In genomic region chr5:168362097-168362885, GRCh38 we compare ENCODE assay signal across 1 cellular context.
TF ChIP-seq lines count a peak whose summit lies in the region.

No MANE protein-coding gene starts in this region.

TF ChIP-seq in HepG2, 621 proteins besides CTCF, POLR2A, EP300 and RAD21 (continued from another document and continues in another):
- TF ChIP-seq, protein P1, sequence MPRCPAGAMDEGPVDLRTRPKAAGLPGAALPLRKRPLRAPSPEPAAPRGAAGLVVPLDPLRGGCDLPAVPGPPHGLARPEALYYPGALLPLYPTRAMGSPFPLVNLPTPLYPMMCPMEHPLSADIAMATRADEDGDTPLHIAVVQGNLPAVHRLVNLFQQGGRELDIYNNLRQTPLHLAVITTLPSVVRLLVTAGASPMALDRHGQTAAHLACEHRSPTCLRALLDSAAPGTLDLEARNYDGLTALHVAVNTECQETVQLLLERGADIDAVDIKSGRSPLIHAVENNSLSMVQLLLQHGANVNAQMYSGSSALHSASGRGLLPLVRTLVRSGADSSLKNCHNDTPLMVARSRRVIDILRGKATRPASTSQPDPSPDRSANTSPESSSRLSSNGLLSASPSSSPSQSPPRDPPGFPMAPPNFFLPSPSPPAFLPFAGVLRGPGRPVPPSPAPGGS (CRISPR knock-in tag; IDR thresholded peaks at IDR 0.05), result no peak
- TF ChIP-seq ZKSCAN5 (CRISPR knock-in tag; IDR thresholded peaks at IDR 0.05) (no peak), SATB2 (CRISPR knock-in tag; IDR thresholded peaks at IDR 0.05) (no peak), ZNF292 (CRISPR knock-in tag; IDR thresholded peaks at IDR 0.05; ENCODE audit: borderline replicate concordance, low read depth) (peak; percentile 79), HNRNPLL (IDR thresholded peaks at IDR 0.05; ENCODE audit: low read depth, low read length, poor library complexity, severe bottlenecking) (no peak), RNF2 (conservative IDR thresholded peaks at IDR 0.05; ENCODE audit: low read depth) (no peak), ZNF660 (CRISPR knock-in tag; IDR thresholded peaks at IDR 0.05; ENCODE audit: borderline replicate concordance, low read depth) (no peak), DMTF1 (CRISPR knock-in tag; IDR thresholded peaks at IDR 0.05) (no peak), ZNF816 (CRISPR knock-in tag; IDR thresholded peaks at IDR 0.05; ENCODE audit: borderline replicate concordance) (no peak), RFXAP (CRISPR knock-in tag; IDR thresholded peaks at IDR 0.05; ENCODE audit: borderline replicate concordance) (peak; percentile 58; the same call in 1 of the 2 replicates), ZNF3 (CRISPR knock-in tag; IDR thresholded peaks at IDR 0.05) (peak; percentile 96), ZFP62 (CRISPR knock-in tag; IDR thresholded peaks at IDR 0.05) (no peak), ZSCAN20 (CRISPR knock-in tag; IDR thresholded peaks at IDR 0.05; ENCODE audit: borderline replicate concordance) (peak; percentile 99), ZNF687 (CRISPR knock-in tag; IDR thresholded peaks at IDR 0.05) (no peak), ARID2 (CRISPR knock-in tag; IDR thresholded peaks at IDR 0.05; ENCODE audit: borderline replicate concordance) (0 out of 2 replicates have a peak, but pooled peaks have one; percentile 39), ZNF329 (CRISPR knock-in tag; IDR thresholded peaks at IDR 0.05; ENCODE audit: low read depth) (no peak), ZNF552 (CRISPR knock-in tag; IDR thresholded peaks at IDR 0.05; ENCODE audit: borderline replicate concordance) (no peak), GATAD2A (CRISPR knock-in tag; IDR thresholded peaks at IDR 0.05) (peak; percentile 90; the same call in 1 of the 2 replicates), ZNF629 (CRISPR knock-in tag; conservative IDR thresholded peaks at IDR 0.05) (peak; percentile 65), PBX3 (CRISPR knock-in tag; IDR thresholded peaks at IDR 0.05; ENCODE audit: borderline replicate concordance) (no peak), ZNF383 (CRISPR knock-in tag; IDR thresholded peaks at IDR 0.05; ENCODE audit: borderline replicate concordance) (no peak), KIAA2018 (CRISPR knock-in tag; IDR thresholded peaks at IDR 0.05; ENCODE audit: borderline replicate concordance) (no peak), ELF4 (CRISPR knock-in tag; IDR thresholded peaks at IDR 0.05; ENCODE audit: borderline replicate concordance) (no peak), CBX1 (IDR thresholded peaks at IDR 0.05; ENCODE audit: low read depth) (no peak), ZNF776 (CRISPR knock-in tag; IDR thresholded peaks at IDR 0.05) (no peak), KDM2A (CRISPR knock-in tag; IDR thresholded peaks at IDR 0.05; ENCODE audit: borderline replicate concordance, low read depth) (no peak), SMYD3 (CRISPR knock-in tag; IDR thresholded peaks at IDR 0.05) (peak; percentile 26; the same call in 1 of the 2 replicates), SKI (IDR thresholded peaks at IDR 0.05; ENCODE audit: partially characterized antibody) (peak; percentile 65), ZNF12 (CRISPR knock-in tag; IDR thresholded peaks at IDR 0.05) (peak; percentile 96), RXRA (CRISPR knock-in tag; IDR thresholded peaks at IDR 0.05) (peak; percentile 65; the same call in 1 of the 2 replicates), PRPF4 (IDR thresholded peaks at IDR 0.05; ENCODE audit: low read depth, low read length, poor library complexity, severe bottlenecking) (no peak), AGO2 (optimal IDR thresholded peaks at IDR 0.05; ENCODE audit: low read depth, low read length) (no peak), WIZ (CRISPR knock-in tag; IDR thresholded peaks at IDR 0.05) (no peak), TRIM24 (CRISPR knock-in tag; IDR thresholded peaks at IDR 0.05) (no peak), ZNF589 (CRISPR knock-in tag; conservative IDR thresholded peaks at IDR 0.05) (no peak), TBX3 (IDR thresholded peaks at IDR 0.05; ENCODE audit: borderline replicate concordance) (peak; percentile 10; the same call in 1 of the 2 replicates), SALL1 (CRISPR knock-in tag; IDR thresholded peaks at IDR 0.05) (peak; percentile 96), ZSCAN9 (CRISPR knock-in tag; IDR thresholded peaks at IDR 0.05; ENCODE audit: borderline replicate concordance) (peak; percentile 81; the same call in 1 of the 2 replicates), NFE2L2 (IDR thresholded peaks at IDR 0.05; ENCODE audit: low read length) (no peak), MTA3 (CRISPR knock-in tag; IDR thresholded peaks at IDR 0.05) (no peak)
- TF ChIP-seq, protein P2, sequence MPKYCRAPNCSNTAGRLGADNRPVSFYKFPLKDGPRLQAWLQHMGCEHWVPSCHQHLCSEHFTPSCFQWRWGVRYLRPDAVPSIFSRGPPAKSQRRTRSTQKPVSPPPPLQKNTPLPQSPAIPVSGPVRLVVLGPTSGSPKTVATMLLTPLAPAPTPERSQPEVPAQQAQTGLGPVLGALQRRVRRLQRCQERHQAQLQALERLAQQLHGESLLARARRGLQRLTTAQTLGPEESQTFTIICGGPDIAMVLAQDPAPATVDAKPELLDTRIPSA (CRISPR knock-in tag; IDR thresholded peaks at IDR 0.05; ENCODE audit: borderline replicate concordance), result no peak
- TF ChIP-seq, protein P3, sequence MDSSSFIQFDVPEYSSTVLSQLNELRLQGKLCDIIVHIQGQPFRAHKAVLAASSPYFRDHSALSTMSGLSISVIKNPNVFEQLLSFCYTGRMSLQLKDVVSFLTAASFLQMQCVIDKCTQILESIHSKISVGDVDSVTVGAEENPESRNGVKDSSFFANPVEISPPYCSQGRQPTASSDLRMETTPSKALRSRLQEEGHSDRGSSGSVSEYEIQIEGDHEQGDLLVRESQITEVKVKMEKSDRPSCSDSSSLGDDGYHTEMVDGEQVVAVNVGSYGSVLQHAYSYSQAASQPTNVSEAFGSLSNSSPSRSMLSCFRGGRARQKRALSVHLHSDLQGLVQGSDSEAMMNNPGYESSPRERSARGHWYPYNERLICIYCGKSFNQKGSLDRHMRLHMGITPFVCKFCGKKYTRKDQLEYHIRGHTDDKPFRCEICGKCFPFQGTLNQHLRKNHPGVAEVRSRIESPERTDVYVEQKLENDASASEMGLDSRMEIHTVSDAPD (CRISPR knock-in tag; IDR thresholded peaks at IDR 0.05), result no peak
- TF ChIP-seq, protein P4, sequence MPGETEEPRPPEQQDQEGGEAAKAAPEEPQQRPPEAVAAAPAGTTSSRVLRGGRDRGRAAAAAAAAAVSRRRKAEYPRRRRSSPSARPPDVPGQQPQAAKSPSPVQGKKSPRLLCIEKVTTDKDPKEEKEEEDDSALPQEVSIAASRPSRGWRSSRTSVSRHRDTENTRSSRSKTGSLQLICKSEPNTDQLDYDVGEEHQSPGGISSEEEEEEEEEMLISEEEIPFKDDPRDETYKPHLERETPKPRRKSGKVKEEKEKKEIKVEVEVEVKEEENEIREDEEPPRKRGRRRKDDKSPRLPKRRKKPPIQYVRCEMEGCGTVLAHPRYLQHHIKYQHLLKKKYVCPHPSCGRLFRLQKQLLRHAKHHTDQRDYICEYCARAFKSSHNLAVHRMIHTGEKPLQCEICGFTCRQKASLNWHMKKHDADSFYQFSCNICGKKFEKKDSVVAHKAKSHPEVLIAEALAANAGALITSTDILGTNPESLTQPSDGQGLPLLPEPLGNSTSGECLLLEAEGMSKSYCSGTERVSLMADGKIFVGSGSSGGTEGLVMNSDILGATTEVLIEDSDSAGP (CRISPR knock-in tag; IDR thresholded peaks at IDR 0.05; ENCODE audit: borderline replicate concordance), result no peak
